In the genomic region with DNA sequence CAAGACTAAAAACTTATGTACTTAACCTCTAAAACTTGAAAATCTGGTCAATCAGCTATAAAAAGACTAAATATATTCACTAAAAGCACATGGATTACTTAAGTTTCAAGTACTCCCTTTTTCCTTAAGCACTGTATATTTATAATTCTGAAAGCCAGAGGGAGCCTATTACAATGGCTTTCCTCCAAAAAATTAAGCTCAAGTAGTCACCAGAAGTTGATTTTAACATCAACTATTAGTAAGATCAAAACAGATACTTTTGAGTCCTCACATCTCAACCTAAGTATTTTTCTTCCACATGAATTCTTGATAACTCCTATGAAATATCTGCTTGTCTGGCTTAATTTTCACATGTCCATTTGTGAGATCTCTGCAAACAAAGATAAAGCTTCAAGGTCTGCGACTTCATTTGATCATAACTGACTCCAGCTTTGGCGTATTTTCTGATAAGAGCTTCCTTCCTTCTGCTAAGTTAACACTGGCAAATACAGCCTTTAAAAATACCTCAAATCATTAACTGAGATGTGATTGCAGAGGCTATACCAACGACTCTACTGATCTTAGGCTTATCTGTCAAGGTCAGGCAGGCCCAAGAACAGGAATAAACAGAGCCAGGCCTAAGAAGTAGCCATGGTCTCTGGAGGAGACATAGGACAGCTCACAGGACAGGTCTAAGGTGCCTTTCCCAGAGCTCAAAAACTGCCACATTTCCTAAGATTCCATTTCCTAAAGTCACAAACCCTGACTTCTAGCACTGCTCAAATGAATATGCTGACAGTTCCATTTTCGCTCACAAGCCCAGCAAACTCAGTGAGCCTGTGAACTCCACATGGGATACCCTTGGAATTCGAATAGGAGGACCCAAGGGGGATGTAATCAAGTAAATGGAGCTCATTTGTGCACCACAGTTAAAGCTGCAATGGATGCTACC, we compare ENCODE assay signal across 9 cellular contexts.
DNase-seq lines count a peak whose midpoint lies in the region; ATAC-seq, FAIRE-seq and TF ChIP-seq lines count a peak whose summit lies in the region.
"Had no signal": no experiment of that assay in that cellular context is flagged by ENCODE, and none has a peak within 500 bp of the region (broad histone marks: within the 10 kb centered on the region; RNA-seq: fewer than 3 reads in every experiment).

No MANE protein-coding gene starts in this region.

- peak overlapping the region in 9 of 10 experiments; percentile 14 to 99 (median 93); a peak in 15 of 20 replicates for H3K4me3 ChIP-seq in BLaER1 treated with 17β-estradiol and CSF1 and Interleukin-3, amounts not matched to agents 10 nM and 100 nM
- no peak overlapping the region for H3K4me3 ChIP-seq in muscle layer of duodenum (ENCODE audit: low read depth in 1 of 2, low read length in 2 of 2)

- H3K9ac ChIP-seq in BLaER1 treated with 17β-estradiol and CSF1 and Interleukin-3, amounts not matched to agents 10 nM and 100 nM, result peak overlapping the region; percentile 75 to 100 (median 99)

- FAIRE-seq in GM19239 (lab: Jason Lieb, UNC), result no peak

- H3K27ac Mint-ChIP-seq in central memory CD8-positive, alpha-beta T cell (ENCODE audit: low read depth), result peak overlapping the region; percentile 93

- ATAC-seq in central memory CD8-positive, alpha-beta T cell (replicated peaks; ENCODE audit: extremely low read depth, poor library complexity, severe bottlenecking), result peak; percentile 8
- ATAC-seq in GM18511 (IDR thresholded peaks at IDR 0.05; ENCODE audit: unreplicated experiment), result no peak

- peak overlapping the region; percentile 97 to 99 (median 98) for H3K4me2 ChIP-seq in BLaER1 treated with 17β-estradiol and CSF1 and Interleukin-3, amounts not matched to agents 10 nM and 100 nM

- peaks cover 30% of the 10 kb centered on the region for H3K36me3 Mint-ChIP-seq in central memory CD8-positive, alpha-beta T cell (ENCODE audit: insufficient read depth)

- no peaks in the 10 kb centered on the region for H3K27me3 Mint-ChIP-seq in central memory CD8-positive, alpha-beta T cell

- H3K27me3 ChIP-seq in BLaER1 treated with 17β-estradiol and CSF1 and Interleukin-3, amounts not matched to agents 10 nM and 100 nM, result no peaks in the 10 kb centered on the region
- H3K27me3 ChIP-seq in muscle layer of duodenum (ENCODE audit: low read depth, low read length), result no peaks in the 10 kb centered on the region

- H3K4me1 Mint-ChIP-seq in central memory CD8-positive, alpha-beta T cell, result peaks cover 68% of the 10 kb centered on the region

- H3K36me3 ChIP-seq in BLaER1 treated with 17β-estradiol and CSF1 and Interleukin-3, amounts not matched to agents 10 nM and 100 nM, result peaks cover 30 to 59% (median 47%) of the 10 kb centered on the region in 11 experiments
- H3K36me3 ChIP-seq in muscle layer of duodenum (ENCODE audit: control insufficient read depth in 1 of 2, insufficient read depth in 2 of 2, low read length in 2 of 2), result peaks cover 9 to 21% of the 10 kb centered on the region in 2 donors

- H3K27ac ChIP-seq in BLaER1 treated with 17β-estradiol and CSF1 and Interleukin-3, amounts not matched to agents 10 nM and 100 nM, result peak overlapping the region; percentile 95 to 100 (median 99); a peak in 21 of 22 replicates
- H3K27ac ChIP-seq in muscle layer of duodenum (ENCODE audit: low read length), result peak overlapping the region; percentile 82

- TF ChIP-seq CTCF in LNCAP (IDR thresholded peaks at IDR 0.05), result peak; percentile 31; the same call in 1 of the 2 replicates

- no peak for DNase-seq in central memory CD8-positive, alpha-beta T cell (ENCODE audit: low spot score in 2 of 2)
- no peak for DNase-seq in stimulated activated CD4-positive, alpha-beta T cell treated with anti-CD3 and anti-CD28 coated beads, Interleukin-2, amount 100 ng/mL, for 24 hours
- no peak for DNase-seq in NCI-H2081 (lab: John Stamatoyannopoulos, UW)
- DNase-seq in GM19239 (ENCODE audit: insufficient read length, low spot score), result no peak
- DNase-seq: Kasumi-1 had no signal

- H3K9me3 Mint-ChIP-seq in central memory CD8-positive, alpha-beta T cell, result no peaks in the 10 kb centered on the region

- peak overlapping the region; percentile 54 for H3K4me3 Mint-ChIP-seq in central memory CD8-positive, alpha-beta T cell

- peaks cover 98 to 100% (median 100%) of the 10 kb centered on the region in 10 experiments for H3K4me1 ChIP-seq in BLaER1 treated with 17β-estradiol and CSF1 and Interleukin-3, amounts not matched to agents 10 nM and 100 nM
- H3K4me1 ChIP-seq in muscle layer of duodenum (ENCODE audit: control insufficient read depth in 1 of 2, insufficient read depth in 2 of 2, low read length in 2 of 2), result peaks cover 40 to 45% of the 10 kb centered on the region in 2 donors

- peaks cover 65 to 100% (median 100%) of the 10 kb centered on the region in 11 experiments for H4K20me1 ChIP-seq in BLaER1 treated with 17β-estradiol and CSF1 and Interleukin-3, amounts not matched to agents 10 nM and 100 nM

- no peaks in the 10 kb centered on the region for H3K9me3 ChIP-seq in BLaER1 treated with 17β-estradiol and CSF1 and Interleukin-3, amounts not matched to agents 10 nM and 100 nM (replicated peaks in 1 of 11)
- H3K9me3 ChIP-seq in muscle layer of duodenum (ENCODE audit: control insufficient read depth in 1 of 2, low read length in 2 of 2), result no peaks in the 10 kb centered on the region

Comparison
In these comparisons a context has a peak if more than half of its experiments do, and no peak if none do; other contexts are left out.
1. H3K4me3 ChIP-seq: peak in BLaER1 treated with 17β-estradiol and CSF1 and Interleukin-3, amounts not matched to agents 10 nM and 100 nM (9 of 10); none in muscle layer of duodenum (0 of 2).